In genomic region chr21:38486221-38486620, GRCh38 we compare ENCODE assay signal across 11 cellular contexts. TPM values are rescaled to one million over a fixed set of nuclear protein-coding genes. Genes with fewer than 3 reads are reported as not detected.
DNase-seq lines count a peak whose midpoint lies in the region; ATAC-seq and TF ChIP-seq lines count a peak whose summit lies in the region.
"Had no signal": no experiment of that assay in that cellular context is flagged by ENCODE, and none has a peak within 500 bp of the region (broad histone marks: within the 10 kb centered on the region; RNA-seq: fewer than 3 reads in every experiment).

No MANE protein-coding gene starts in this region.

- H3K27ac ChIP-seq in epithelial cell of prostate: peak overlapping the region; percentile 76

- no peak for TF ChIP-seq CTCF in osteocyte (IDR thresholded peaks at IDR 0.05)

- DNase-seq in ELR (ENCODE audit: low read depth) (peak; percentile 72), RKO (ENCODE audit: low spot score) (peak; percentile 12), epithelial cell of prostate (ENCODE audit: low read depth, low spot score) (peak; percentile 95), osteocyte (ENCODE audit: extremely low spot score, unreplicated experiment) (no peak), NCI-H1048 (lab: John Stamatoyannopoulos, UW) (no peak), GF-D8 (lab: John Stamatoyannopoulos, UW) (no peak)
- no peak for DNase-seq in activated CD8-positive, alpha-beta memory T cell treated with anti-CD3 and anti-CD28 coated beads for 24 hours
- DNase-seq: NCI-H1105 treated with DMSO at 0.1 percent for 48 hours, right cardiac atrium, T1000 had no signal

- H3K27ac Mint-ChIP-seq in osteocyte (ENCODE audit: unreplicated experiment): peak overlapping the region; percentile 74

- no peaks in the 10 kb centered on the region for H3K9me3 Mint-ChIP-seq in osteocyte (ENCODE audit: unreplicated experiment)

- H3K36me3 Mint-ChIP-seq in osteocyte (ENCODE audit: unreplicated experiment): no peaks in the 10 kb centered on the region

- no peak overlapping the region for H3K4me3 Mint-ChIP-seq in osteocyte (ENCODE audit: unreplicated experiment)

- no peak for ATAC-seq in GM19351 (IDR thresholded peaks at IDR 0.05; ENCODE audit: unreplicated experiment)

- peaks cover 47% of the 10 kb centered on the region for H3K4me1 Mint-ChIP-seq in osteocyte (ENCODE audit: unreplicated experiment)

- H3K27me3 Mint-ChIP-seq in osteocyte (ENCODE audit: unreplicated experiment): no peaks in the 10 kb centered on the region

RNA-seq across cellular contexts. Expression of gene ERG, which starts 12.1 kb away (rescaled TPM):
- 11.0 and 11.5 TPM in 2 replicates for total RNA-seq in osteocyte

Comparison
In these comparisons a context has a peak if more than half of its experiments do, and no peak if none do; other contexts are left out.
1. DNase-seq: peak in ELR (single experiment), RKO (single experiment) and epithelial cell of prostate (single experiment); none in osteocyte (single experiment), NCI-H1048 (single experiment), GF-D8 (single experiment) and activated CD8-positive, alpha-beta memory T cell treated with anti-CD3 and anti-CD28 coated beads for 24 hours (single experiment).